Comparison of ENCODE assay signal across 1 cellular context in the genomic region with DNA sequence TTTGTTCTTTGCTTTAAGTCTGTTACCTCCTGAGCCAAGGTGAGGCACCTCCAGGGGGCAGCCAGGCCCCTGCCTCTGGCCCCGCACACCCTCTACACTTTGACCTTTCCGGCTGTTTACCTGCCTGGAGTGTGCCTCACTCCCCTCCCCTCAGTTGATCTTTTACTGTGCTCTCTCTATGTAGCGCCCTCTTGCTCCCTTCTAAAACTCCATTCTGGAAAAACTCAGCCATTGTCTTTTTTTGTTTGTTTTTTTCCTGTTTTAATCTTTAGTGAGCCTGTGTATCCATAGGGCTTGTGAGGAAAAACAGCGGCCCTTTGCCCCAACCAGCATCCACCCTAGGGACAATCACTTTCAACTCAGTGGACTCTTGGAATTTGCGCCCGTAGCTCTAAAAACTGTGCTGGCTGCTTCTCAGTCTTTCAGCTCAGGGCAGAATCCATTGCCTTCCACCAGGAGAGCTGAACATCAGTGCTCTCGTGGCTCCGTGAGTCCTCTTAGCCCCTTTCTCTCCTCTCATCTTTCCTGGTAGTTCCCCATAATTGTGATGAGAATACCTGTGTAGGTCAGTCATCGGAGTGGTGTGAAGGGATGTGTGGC.
TF ChIP-seq lines count a peak whose summit lies in the region.

No MANE protein-coding gene starts in this region.

TF ChIP-seq in HepG2, 621 proteins besides CTCF, POLR2A, EP300 and RAD21 (continued from another document and continues in another):
- TF ChIP-seq, protein P1, sequence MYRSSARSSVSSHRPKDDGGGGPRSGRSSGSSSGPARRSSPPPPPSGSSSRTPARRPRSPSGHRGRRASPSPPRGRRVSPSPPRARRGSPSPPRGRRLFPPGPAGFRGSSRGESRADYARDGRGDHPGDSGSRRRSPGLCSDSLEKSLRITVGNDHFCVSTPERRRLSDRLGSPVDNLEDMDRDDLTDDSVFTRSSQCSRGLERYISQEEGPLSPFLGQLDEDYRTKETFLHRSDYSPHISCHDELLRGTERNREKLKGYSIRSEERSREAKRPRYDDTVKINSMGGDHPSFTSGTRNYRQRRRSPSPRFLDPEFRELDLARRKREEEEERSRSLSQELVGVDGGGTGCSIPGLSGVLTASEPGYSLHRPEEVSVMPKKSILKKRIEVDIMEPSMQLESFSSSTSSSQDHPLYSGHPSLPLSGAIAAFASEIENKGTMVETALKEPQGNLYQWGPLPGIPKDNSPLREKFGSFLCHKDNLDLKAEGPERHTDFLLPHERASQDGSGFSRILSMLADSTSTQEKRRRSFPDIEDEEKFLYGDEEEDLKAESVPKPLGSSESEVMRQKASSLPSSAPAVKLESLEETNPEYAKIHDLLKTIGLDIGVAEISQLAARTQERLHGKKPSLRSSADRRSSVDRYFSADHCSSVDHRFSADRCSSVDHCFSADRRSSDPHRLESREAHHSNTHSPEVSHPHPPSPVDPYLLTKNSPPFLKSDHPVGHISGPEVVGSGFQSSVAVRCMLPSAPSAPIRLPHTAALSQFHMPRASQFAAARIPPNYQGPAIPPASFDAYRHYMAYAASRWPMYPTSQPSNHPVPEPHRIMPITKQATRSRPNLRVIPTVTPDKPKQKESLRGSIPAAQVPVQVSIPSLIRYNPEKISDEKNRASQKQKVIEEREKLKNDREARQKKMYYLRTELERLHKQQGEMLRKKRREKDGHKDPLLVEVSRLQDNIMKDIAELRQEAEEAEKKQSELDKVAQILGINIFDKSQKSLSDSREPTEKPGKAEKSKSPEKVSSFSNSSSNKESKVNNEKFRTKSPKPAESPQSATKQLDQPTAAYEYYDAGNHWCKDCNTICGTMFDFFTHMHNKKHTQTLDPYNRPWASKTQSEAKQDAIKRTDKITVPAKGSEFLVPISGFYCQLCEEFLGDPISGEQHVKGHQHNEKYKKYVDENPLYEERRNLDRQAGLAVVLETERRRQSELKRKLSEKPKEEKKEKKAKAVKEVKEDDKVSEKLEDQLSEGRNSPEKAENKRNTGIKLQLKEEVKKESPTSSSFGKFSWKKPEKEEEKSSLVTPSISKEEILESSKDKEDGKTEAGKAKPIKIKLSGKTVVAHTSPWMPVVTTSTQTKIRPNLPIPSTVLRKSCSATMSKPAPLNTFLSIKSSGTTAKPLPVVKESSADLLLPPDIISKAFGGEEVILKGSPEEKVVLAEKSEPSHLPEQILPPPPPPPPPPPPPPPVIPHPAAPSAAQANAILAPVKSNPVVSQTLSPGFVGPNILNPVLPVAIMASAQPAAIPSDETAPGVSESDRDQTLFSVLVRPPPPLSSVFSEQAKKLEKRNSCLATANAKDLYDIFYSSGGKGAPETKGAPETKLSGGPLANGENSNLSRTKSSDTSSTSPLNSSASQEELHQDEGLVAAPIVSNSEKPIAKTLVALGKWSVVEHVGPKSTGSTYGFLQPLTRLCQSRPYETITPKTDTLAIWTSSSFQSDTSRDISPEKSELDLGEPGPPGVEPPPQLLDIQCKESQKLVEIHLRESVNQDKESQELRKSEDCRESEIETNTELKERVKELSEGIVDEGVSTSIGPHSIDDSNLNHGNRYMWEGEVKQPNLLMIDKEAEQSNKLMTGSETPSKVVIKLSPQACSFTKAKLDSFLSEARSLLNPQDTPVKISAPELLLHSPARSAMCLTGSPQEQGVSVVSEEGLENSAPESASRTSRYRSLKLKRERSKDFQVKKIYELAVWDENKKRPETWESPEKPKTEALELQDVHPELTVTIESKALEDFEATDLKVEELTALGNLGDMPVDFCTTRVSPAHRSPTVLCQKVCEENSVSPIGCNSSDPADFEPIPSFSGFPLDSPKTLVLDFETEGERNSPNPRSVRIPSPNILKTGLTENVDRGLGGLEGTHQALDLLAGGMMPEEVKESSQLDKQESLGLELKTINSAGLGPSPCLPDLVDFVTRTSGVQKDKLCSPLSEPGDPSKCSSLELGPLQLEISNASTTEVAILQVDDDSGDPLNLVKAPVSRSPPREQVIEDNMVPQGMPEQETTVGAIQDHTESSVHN (CRISPR knock-in tag; IDR thresholded peaks at IDR 0.05) = peak; percentile 34; the same call in 1 of the 2 replicates
- TF ChIP-seq ATF1 (CRISPR knock-in tag; IDR thresholded peaks at IDR 0.05) (peak; percentile 64; the same call in 1 of the 2 replicates), ATM (IDR thresholded peaks at IDR 0.05; ENCODE audit: borderline replicate concordance) (no peak), TBP (CRISPR knock-in tag; IDR thresholded peaks at IDR 0.05) (no peak), DMAP1 (CRISPR knock-in tag; IDR thresholded peaks at IDR 0.05) (peak; percentile 43; the same call in 1 of the 2 replicates), ZNF354B (CRISPR knock-in tag; IDR thresholded peaks at IDR 0.05) (no peak), JARID2 (CRISPR knock-in tag; IDR thresholded peaks at IDR 0.05; ENCODE audit: insufficient replicate concordance) (no peak), ZNF737 (CRISPR knock-in tag; IDR thresholded peaks at IDR 0.05; ENCODE audit: borderline replicate concordance) (no peak), ZNF230 (CRISPR knock-in tag; IDR thresholded peaks at IDR 0.05) (no peak), ZNF282 (IDR thresholded peaks at IDR 0.05; ENCODE audit: partially characterized antibody) (no peak), ZNF703 (CRISPR knock-in tag; IDR thresholded peaks at IDR 0.05; ENCODE audit: borderline replicate concordance) (peak; percentile 82; the same call in 1 of the 2 replicates), NFATC3 (CRISPR knock-in tag; IDR thresholded peaks at IDR 0.05) (no peak), TMF1 (CRISPR knock-in tag; IDR thresholded peaks at IDR 0.05; ENCODE audit: low read depth) (no peak), ZSCAN30 (CRISPR knock-in tag; IDR thresholded peaks at IDR 0.05) (no peak), HNF4G (IDR thresholded peaks at IDR 0.05; ENCODE audit: borderline replicate concordance, low read depth, low read length) (peak; percentile 89), HNF4G (CRISPR knock-in tag; IDR thresholded peaks at IDR 0.05; ENCODE audit: borderline replicate concordance, low read depth) (peak; percentile 78; the same call in 1 of the 2 replicates), HOXA3 (CRISPR knock-in tag; IDR thresholded peaks at IDR 0.05) (peak; percentile 79), EHMT2 (IDR thresholded peaks at IDR 0.05; ENCODE audit: borderline replicate concordance, low read depth, low read length) (no peak), ZFP36 (IDR thresholded peaks at IDR 0.05; ENCODE audit: borderline replicate concordance, low read depth, low read length, partially characterized antibody) (no peak), CCAR2 (optimal IDR thresholded peaks at IDR 0.05; ENCODE audit: low read depth, low read length) (no peak)
- TF ChIP-seq, protein P2, sequence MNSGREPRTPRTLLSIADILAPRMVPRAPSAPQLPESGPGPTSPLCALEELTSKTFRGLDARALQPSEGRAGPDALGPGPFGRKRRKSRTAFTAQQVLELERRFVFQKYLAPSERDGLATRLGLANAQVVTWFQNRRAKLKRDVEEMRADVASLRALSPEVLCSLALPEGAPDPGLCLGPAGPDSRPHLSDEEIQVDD (CRISPR knock-in tag; IDR thresholded peaks at IDR 0.05; ENCODE audit: borderline replicate concordance) = no peak
- TF ChIP-seq, protein P3, sequence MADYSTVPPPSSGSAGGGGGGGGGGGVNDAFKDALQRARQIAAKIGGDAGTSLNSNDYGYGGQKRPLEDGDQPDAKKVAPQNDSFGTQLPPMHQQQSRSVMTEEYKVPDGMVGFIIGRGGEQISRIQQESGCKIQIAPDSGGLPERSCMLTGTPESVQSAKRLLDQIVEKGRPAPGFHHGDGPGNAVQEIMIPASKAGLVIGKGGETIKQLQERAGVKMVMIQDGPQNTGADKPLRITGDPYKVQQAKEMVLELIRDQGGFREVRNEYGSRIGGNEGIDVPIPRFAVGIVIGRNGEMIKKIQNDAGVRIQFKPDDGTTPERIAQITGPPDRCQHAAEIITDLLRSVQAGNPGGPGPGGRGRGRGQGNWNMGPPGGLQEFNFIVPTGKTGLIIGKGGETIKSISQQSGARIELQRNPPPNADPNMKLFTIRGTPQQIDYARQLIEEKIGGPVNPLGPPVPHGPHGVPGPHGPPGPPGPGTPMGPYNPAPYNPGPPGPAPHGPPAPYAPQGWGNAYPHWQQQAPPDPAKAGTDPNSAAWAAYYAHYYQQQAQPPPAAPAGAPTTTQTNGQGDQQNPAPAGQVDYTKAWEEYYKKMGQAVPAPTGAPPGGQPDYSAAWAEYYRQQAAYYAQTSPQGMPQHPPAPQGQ (CRISPR knock-in tag; IDR thresholded peaks at IDR 0.05; ENCODE audit: borderline replicate concordance) = no peak
- TF ChIP-seq, protein P4, sequence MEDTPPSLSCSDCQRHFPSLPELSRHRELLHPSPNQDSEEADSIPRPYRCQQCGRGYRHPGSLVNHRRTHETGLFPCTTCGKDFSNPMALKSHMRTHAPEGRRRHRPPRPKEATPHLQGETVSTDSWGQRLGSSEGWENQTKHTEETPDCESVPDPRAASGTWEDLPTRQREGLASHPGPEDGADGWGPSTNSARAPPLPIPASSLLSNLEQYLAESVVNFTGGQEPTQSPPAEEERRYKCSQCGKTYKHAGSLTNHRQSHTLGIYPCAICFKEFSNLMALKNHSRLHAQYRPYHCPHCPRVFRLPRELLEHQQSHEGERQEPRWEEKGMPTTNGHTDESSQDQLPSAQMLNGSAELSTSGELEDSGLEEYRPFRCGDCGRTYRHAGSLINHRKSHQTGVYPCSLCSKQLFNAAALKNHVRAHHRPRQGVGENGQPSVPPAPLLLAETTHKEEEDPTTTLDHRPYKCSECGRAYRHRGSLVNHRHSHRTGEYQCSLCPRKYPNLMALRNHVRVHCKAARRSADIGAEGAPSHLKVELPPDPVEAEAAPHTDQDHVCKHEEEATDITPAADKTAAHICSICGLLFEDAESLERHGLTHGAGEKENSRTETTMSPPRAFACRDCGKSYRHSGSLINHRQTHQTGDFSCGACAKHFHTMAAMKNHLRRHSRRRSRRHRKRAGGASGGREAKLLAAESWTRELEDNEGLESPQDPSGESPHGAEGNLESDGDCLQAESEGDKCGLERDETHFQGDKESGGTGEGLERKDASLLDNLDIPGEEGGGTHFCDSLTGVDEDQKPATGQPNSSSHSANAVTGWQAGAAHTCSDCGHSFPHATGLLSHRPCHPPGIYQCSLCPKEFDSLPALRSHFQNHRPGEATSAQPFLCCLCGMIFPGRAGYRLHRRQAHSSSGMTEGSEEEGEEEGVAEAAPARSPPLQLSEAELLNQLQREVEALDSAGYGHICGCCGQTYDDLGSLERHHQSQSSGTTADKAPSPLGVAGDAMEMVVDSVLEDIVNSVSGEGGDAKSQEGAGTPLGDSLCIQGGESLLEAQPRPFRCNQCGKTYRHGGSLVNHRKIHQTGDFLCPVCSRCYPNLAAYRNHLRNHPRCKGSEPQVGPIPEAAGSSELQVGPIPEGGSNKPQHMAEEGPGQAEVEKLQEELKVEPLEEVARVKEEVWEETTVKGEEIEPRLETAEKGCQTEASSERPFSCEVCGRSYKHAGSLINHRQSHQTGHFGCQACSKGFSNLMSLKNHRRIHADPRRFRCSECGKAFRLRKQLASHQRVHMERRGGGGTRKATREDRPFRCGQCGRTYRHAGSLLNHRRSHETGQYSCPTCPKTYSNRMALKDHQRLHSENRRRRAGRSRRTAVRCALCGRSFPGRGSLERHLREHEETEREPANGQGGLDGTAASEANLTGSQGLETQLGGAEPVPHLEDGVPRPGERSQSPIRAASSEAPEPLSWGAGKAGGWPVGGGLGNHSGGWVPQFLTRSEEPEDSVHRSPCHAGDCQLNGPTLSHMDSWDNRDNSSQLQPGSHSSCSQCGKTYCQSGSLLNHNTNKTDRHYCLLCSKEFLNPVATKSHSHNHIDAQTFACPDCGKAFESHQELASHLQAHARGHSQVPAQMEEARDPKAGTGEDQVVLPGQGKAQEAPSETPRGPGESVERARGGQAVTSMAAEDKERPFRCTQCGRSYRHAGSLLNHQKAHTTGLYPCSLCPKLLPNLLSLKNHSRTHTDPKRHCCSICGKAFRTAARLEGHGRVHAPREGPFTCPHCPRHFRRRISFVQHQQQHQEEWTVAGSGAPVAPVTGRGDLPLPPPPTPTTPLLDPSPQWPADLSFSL (CRISPR knock-in tag; IDR thresholded peaks at IDR 0.05) = no peak
- TF ChIP-seq, protein P5, sequence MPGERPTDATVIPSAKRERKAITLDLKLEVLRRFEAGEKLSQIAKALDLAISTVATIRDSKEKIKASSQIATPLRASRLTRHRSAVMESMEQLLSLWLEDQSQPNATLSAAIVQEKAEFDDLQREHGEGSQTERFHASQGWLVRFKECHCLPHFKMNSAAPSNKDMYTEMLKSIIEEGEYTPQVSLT (CRISPR knock-in tag; IDR thresholded peaks at IDR 0.05; ENCODE audit: borderline replicate concordance, low read depth) = peak; percentile 22; the same call in 1 of the 2 replicates
- TF ChIP-seq, protein P6, sequence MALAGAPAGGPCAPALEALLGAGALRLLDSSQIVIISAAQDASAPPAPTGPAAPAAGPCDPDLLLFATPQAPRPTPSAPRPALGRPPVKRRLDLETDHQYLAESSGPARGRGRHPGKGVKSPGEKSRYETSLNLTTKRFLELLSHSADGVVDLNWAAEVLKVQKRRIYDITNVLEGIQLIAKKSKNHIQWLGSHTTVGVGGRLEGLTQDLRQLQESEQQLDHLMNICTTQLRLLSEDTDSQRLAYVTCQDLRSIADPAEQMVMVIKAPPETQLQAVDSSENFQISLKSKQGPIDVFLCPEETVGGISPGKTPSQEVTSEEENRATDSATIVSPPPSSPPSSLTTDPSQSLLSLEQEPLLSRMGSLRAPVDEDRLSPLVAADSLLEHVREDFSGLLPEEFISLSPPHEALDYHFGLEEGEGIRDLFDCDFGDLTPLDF (CRISPR knock-in tag; IDR thresholded peaks at IDR 0.05) = no peak
- TF ChIP-seq, protein P7, sequence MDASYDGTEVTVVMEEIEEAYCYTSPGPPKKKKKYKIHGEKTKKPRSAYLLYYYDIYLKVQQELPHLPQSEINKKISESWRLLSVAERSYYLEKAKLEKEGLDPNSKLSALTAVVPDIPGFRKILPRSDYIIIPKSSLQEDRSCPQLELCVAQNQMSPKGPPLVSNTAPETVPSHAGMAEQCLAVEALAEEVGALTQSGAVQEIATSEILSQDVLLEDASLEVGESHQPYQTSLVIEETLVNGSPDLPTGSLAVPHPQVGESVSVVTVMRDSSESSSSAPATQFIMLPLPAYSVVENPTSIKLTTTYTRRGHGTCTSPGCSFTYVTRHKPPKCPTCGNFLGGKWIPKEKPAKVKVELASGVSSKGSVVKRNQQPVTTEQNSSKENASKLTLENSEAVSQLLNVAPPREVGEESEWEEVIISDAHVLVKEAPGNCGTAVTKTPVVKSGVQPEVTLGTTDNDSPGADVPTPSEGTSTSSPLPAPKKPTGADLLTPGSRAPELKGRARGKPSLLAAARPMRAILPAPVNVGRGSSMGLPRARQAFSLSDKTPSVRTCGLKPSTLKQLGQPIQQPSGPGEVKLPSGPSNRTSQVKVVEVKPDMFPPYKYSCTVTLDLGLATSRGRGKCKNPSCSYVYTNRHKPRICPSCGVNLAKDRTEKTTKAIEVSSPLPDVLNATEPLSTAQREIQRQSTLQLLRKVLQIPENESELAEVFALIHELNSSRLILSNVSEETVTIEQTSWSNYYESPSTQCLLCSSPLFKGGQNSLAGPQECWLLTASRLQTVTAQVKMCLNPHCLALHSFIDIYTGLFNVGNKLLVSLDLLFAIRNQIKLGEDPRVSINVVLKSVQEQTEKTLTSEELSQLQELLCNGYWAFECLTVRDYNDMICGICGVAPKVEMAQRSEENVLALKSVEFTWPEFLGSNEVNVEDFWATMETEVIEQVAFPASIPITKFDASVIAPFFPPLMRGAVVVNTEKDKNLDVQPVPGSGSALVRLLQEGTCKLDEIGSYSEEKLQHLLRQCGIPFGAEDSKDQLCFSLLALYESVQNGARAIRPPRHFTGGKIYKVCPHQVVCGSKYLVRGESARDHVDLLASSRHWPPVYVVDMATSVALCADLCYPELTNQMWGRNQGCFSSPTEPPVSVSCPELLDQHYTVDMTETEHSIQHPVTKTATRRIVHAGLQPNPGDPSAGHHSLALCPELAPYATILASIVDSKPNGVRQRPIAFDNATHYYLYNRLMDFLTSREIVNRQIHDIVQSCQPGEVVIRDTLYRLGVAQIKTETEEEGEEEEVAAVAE (CRISPR knock-in tag; IDR thresholded peaks at IDR 0.05; ENCODE audit: borderline replicate concordance) = no peak
